In genomic region chr5:77843570-77844407, GRCh38 we compare ENCODE assay signal across 8 cellular contexts.
DNase-seq lines count a peak whose midpoint lies in the region; ATAC-seq and TF ChIP-seq lines count a peak whose summit lies in the region.

No MANE protein-coding gene starts in this region.

- no peaks in the 10 kb centered on the region for H3K9me2 ChIP-seq in DOHH2 (replicated peaks; ENCODE audit: control insufficient read depth, low read length)

- H3K27me3 ChIP-seq in DOHH2 (ENCODE audit: control insufficient read depth, low read length) = peaks cover 23% of the 10 kb centered on the region
- no peaks in the 10 kb centered on the region for H3K27me3 ChIP-seq in adipocyte (replicated peaks; ENCODE audit: control insufficient read depth, insufficient read depth, low read length)
- no peaks in the 10 kb centered on the region for H3K27me3 ChIP-seq in rectal smooth muscle tissue (ENCODE audit: control insufficient read depth, insufficient read depth, low read length)

- no peak for ATAC-seq in HG02642 (IDR thresholded peaks at IDR 0.05; ENCODE audit: poor library complexity, unreplicated experiment)

- H3K27ac ChIP-seq in DOHH2 (ENCODE audit: low read depth, low read length) (no peak overlapping the region), rectal smooth muscle tissue (ENCODE audit: low read depth, low read length) (peak overlapping the region; percentile 30), RWPE1 (no peak overlapping the region)

- peaks cover 4% of the 10 kb centered on the region; the same call in 1 of the 2 replicates for H3K4me1 ChIP-seq in DOHH2 (ENCODE audit: control insufficient read depth, low read length)
- H3K4me1 ChIP-seq in adipocyte (ENCODE audit: control insufficient read depth, insufficient read depth, low read length) = no peaks in the 10 kb centered on the region
- no peaks in the 10 kb centered on the region for H3K4me1 ChIP-seq in rectal smooth muscle tissue (ENCODE audit: control insufficient read depth, insufficient read depth, low read length)

- H3K4me3 ChIP-seq in DOHH2 (ENCODE audit: low read length) = no peak overlapping the region
- H3K4me3 ChIP-seq in adipocyte (ENCODE audit: low read length) = peak overlapping the region; percentile 83
- peak overlapping the region; percentile 74 for H3K4me3 ChIP-seq in rectal smooth muscle tissue (ENCODE audit: low read length)

- DNase-seq in adipocyte (ENCODE audit: low read depth) (peak; percentile 22), hypothalamus (lab: John Stamatoyannopoulos, UW) (peak in 31 of 51 donors; percentile 6 to 62 (median 33)), RWPE1 (ENCODE audit: low spot score) (no peak), NCI-H1048 (lab: John Stamatoyannopoulos, UW) (no peak)
- no peak for DNase-seq in stimulated activated CD4-positive, alpha-beta T cell treated with anti-CD3 and anti-CD28 coated beads, Interleukin-12 subunit alpha, Interleukin-12 subunit beta, amount 100 ng/mL, for 4 hours

- no peaks in the 10 kb centered on the region for H3K36me3 ChIP-seq in DOHH2 (ENCODE audit: control insufficient read depth, low read length)
- H3K36me3 ChIP-seq in adipocyte (ENCODE audit: control insufficient read depth, insufficient read depth, low read length, severe bottlenecking) = no peaks in the 10 kb centered on the region
- H3K36me3 ChIP-seq in rectal smooth muscle tissue (ENCODE audit: control insufficient read depth, insufficient read depth, low read length) = no peaks in the 10 kb centered on the region

- TF ChIP-seq CTCF in DOHH2 (IDR thresholded peaks at IDR 0.05; ENCODE audit: low read depth, low read length, poor library complexity, severe bottlenecking) (no peak), RWPE1 (conservative IDR thresholded peaks at IDR 0.05; ENCODE audit: low read depth) (no peak)

- POLR2A ChIA-PET in RWPE1 (lab: Yijun Ruan, JAX; ENCODE audit: low non-redundant PET) = no interaction called here

- no peaks in the 10 kb centered on the region for H4K20me1 ChIP-seq in DOHH2 (ENCODE audit: control insufficient read depth, insufficient read depth, low read depth, low read length)

- H3K9ac ChIP-seq in adipocyte (ENCODE audit: low read length) = peak overlapping the region; percentile 84
- peak overlapping the region; percentile 10 for H3K9ac ChIP-seq in rectal smooth muscle tissue (ENCODE audit: low read length)

- CTCF ChIA-PET in RWPE1 (lab: Yijun Ruan, JAX) = interaction anchor here (0.5 to 0.6 kb wide), 2 partner anchors 52 to 577 kb away, joined by 4 to 5 read pairs; no protein-coding TSS in a partner anchor

- 0 out of 2 replicates have a peak overlapping the region, but pooled peaks have one; percentile 59 for H3K4me2 ChIP-seq in DOHH2 (ENCODE audit: low read length)

- H3F3A ChIP-seq in DOHH2 (ENCODE audit: control insufficient read depth, insufficient read depth) = no peaks in the 10 kb centered on the region

- H3K9me3 ChIP-seq in DOHH2 (ENCODE audit: control insufficient read depth, insufficient read depth, low read length) (no peaks in the 10 kb centered on the region), adipocyte (ENCODE audit: control insufficient read depth, low read length) (no peaks in the 10 kb centered on the region)

- H3K79me2 ChIP-seq in DOHH2 (ENCODE audit: control insufficient read depth, low read length) = no peaks in the 10 kb centered on the region

Comparison
In these comparisons a context has a peak if more than half of its experiments do, and no peak if none do; other contexts are left out.
1. DNase-seq: peak in adipocyte (single experiment) and hypothalamus (31 of 51); none in RWPE1 (single experiment), stimulated activated CD4-positive, alpha-beta T cell treated with anti-CD3 and anti-CD28 coated beads, Interleukin-12 subunit alpha, Interleukin-12 subunit beta, amount 100 ng/mL, for 4 hours (single experiment) and NCI-H1048 (single experiment).